18 cellular contexts compared by ENCODE assay signal in genomic region chr15:43529141-43529540, GRCh38. TPM values are rescaled to one million over a fixed set of nuclear protein-coding genes. Genes with fewer than 3 reads are reported as not detected.
DNase-seq lines count a peak whose midpoint lies in the region; ATAC-seq, FAIRE-seq and TF ChIP-seq lines count a peak whose summit lies in the region.
"Had no signal": no experiment of that assay in that cellular context is flagged by ENCODE, and none has a peak within 500 bp of the region (broad histone marks: within the 10 kb centered on the region; RNA-seq: fewer than 3 reads in every experiment).

No MANE protein-coding gene starts in this region.

- H3K36me3 ChIP-seq in K562 (ENCODE audit: control insufficient read depth, insufficient read depth, low read length) (peaks cover 25% of the 10 kb centered on the region; the same call in 2 of the 3 replicates), osteoblast (ENCODE audit: insufficient read depth, low read length) (peaks cover 45% of the 10 kb centered on the region)

- peaks cover 0 to 4% (median 0%) of the 10 kb centered on the region in 3 donors for H3K36me3 Mint-ChIP-seq in naive thymus-derived CD8-positive, alpha-beta T cell

- H3K4me2 ChIP-seq in K562 (ENCODE audit: insufficient read depth, low read length) = no peak overlapping the region
- no peak overlapping the region for H3K4me2 ChIP-seq in osteoblast (ENCODE audit: insufficient read depth, low read length)
- H3K4me2 ChIP-seq: BLaER1 treated with 17β-estradiol and CSF1 and Interleukin-3, amounts not matched to agents 10 nM and 100 nM had no signal

- in situ Hi-C loops in K562 (cut with MboI) = no loop called here

- POLR2A ChIA-PET in K562 (lab: Yijun Ruan, JAX) = interaction anchor here (1.4 to 4.5 kb wide), 4 partner anchors 9 to 21 kb away, joined by 3 to 63 read pairs (median 7); partner anchors contain the start of gene MAP1A
- POLR2A ChIA-PET in naive thymus-derived CD8-positive, alpha-beta T cell (lab: Charles Lee) = no interaction called here

- no peak for TF ChIP-seq RAD21 in K562 (CRISPR knock-in tag; conservative IDR thresholded peaks at IDR 0.05 in 1 of 2, IDR thresholded peaks at IDR 0.05 in 1 of 2)

- H3K79me2 ChIP-seq in K562 (ENCODE audit: control insufficient read depth, insufficient read depth, low read length) = no peaks in the 10 kb centered on the region
- H3K79me2 ChIP-seq in osteoblast (ENCODE audit: insufficient read depth, low read length) = peaks cover 11% of the 10 kb centered on the region

- no peak for FAIRE-seq in K562 (lab: Jason Lieb, UNC)
- FAIRE-seq: GM12878, HTR-8/SVneo had no signal

- 87% methylated on average over 12 of the region's 15 CpGs for WGBS in K562 (ENCODE audit: insufficient coverage, low coverage, missing lambda C conversion rate)

- H2AFZ ChIP-seq in K562 (ENCODE audit: low read depth, low read length) (no peak overlapping the region), osteoblast (ENCODE audit: low read length) (no peak overlapping the region)

- DNase-seq in stimulated activated naive CD8-positive, alpha-beta T cell treated with anti-CD3 and anti-CD28 coated beads, Interleukin-15, amount 100 ng/mL, for 72 hours = no peak
- DNase-seq in stimulated activated naive CD8-positive, alpha-beta T cell treated with anti-CD3 and anti-CD28 coated beads, Interleukin-15, Interleukin-2, amounts not matched to agents 100 U/mL and 50 U/mL, for 24 hours = no peak
- DNase-seq in K562 (ENCODE audit: extremely low read depth in 1 of 4, low spot score in 3 of 4) (peak in 1 of 4 experiments; percentile 6), osteoblast (ENCODE audit: insufficient read length, low spot score, missing footprints) (peak; percentile 49), KG1 (lab: John Stamatoyannopoulos, UW) (no peak)
- no peak for DNase-seq in naive thymus-derived CD8-positive, alpha-beta T cell
- DNase-seq: Calu3, DMS79 treated with DMSO at 0.1 percent for 48 hours, EL, GOT3, H9, IMR-90 had no signal

- H3K27ac ChIP-seq in K562 (ENCODE audit: extremely low read depth, low read depth, low read length) = no peak overlapping the region
- H3K27ac ChIP-seq in osteoblast (ENCODE audit: low read depth, low read length) = no peak overlapping the region

- CTCF ChIA-PET in K562 (lab: Yijun Ruan, JAX; ENCODE audit: low intra/inter-chr PET ratio) = no interaction called here

- no peaks in the 10 kb centered on the region for H3K9me3 ChIP-seq in K562 (replicated peaks; ENCODE audit: control insufficient read depth, insufficient read depth, low read depth, low read length)
- no peaks in the 10 kb centered on the region for H3K9me3 ChIP-seq in osteoblast (ENCODE audit: low read depth, low read length)

- H3K27me3 Mint-ChIP-seq in stimulated activated naive CD8-positive, alpha-beta T cell treated with anti-CD3 and anti-CD28 coated beads, Interleukin-15, amount 100 ng/mL, for 72 hours = no peaks in the 10 kb centered on the region
- H3K27me3 Mint-ChIP-seq in naive thymus-derived CD8-positive, alpha-beta T cell = no peaks in the 10 kb centered on the region
- H3K27me3 Mint-ChIP-seq: B cell had no signal

- H3K27ac Mint-ChIP-seq in stimulated activated naive CD8-positive, alpha-beta T cell treated with anti-CD3 and anti-CD28 coated beads, Interleukin-15, amount 100 ng/mL, for 72 hours = no peak overlapping the region
- H3K27ac Mint-ChIP-seq in naive thymus-derived CD8-positive, alpha-beta T cell = no peak overlapping the region
- H3K27ac Mint-ChIP-seq: B cell; CD8-positive, alpha-beta T cell had no signal

- H3K4me1 ChIP-seq in K562 (replicated peaks in 1 of 2; ENCODE audit: control insufficient read depth in 2 of 2, insufficient read depth in 2 of 2, low read length in 2 of 2) = peaks cover 4 to 12% of the 10 kb centered on the region in 2 experiments; a peak in 3 of 5 replicates
- H3K4me1 ChIP-seq in osteoblast (ENCODE audit: insufficient read depth, low read length) = no peaks in the 10 kb centered on the region

- no peak for TF ChIP-seq EP300 in K562 (IDR thresholded peaks at IDR 0.05; ENCODE audit: low read length)

- H3K4me1 Mint-ChIP-seq in stimulated activated naive CD8-positive, alpha-beta T cell treated with anti-CD3 and anti-CD28 coated beads, Interleukin-15, amount 100 ng/mL, for 72 hours = peaks cover 13% of the 10 kb centered on the region
- peaks cover 6 to 16% (median 8%) of the 10 kb centered on the region in 4 donors for H3K4me1 Mint-ChIP-seq in naive thymus-derived CD8-positive, alpha-beta T cell
- H3K4me1 Mint-ChIP-seq: B cell had no signal

- H3K9me1 ChIP-seq in K562 (ENCODE audit: control insufficient read depth, insufficient read depth, low read length) = peaks cover 7% of the 10 kb centered on the region

- H3K4me3 Mint-ChIP-seq in stimulated activated naive CD8-positive, alpha-beta T cell treated with anti-CD3 and anti-CD28 coated beads, Interleukin-15, amount 100 ng/mL, for 72 hours = no peak overlapping the region
- H3K4me3 Mint-ChIP-seq in naive thymus-derived CD8-positive, alpha-beta T cell = no peak overlapping the region
- H3K4me3 Mint-ChIP-seq: B cell; CD8-positive, alpha-beta T cell; H9 had no signal

- H3K9me3 Mint-ChIP-seq in stimulated activated naive CD8-positive, alpha-beta T cell treated with anti-CD3 and anti-CD28 coated beads, Interleukin-15, amount 100 ng/mL, for 72 hours = no peaks in the 10 kb centered on the region
- no peaks in the 10 kb centered on the region for H3K9me3 Mint-ChIP-seq in naive thymus-derived CD8-positive, alpha-beta T cell
- H3K9me3 Mint-ChIP-seq: CD8-positive, alpha-beta T cell; H9 had no signal

- H4K20me1 ChIP-seq in K562 (replicated peaks; ENCODE audit: control insufficient read depth, insufficient read depth, low read length) (peaks cover 5% of the 10 kb centered on the region; the same call in 1 of the 2 replicates), osteoblast (ENCODE audit: insufficient read depth, low read length) (peaks cover 47% of the 10 kb centered on the region)

- H3K4me3 ChIP-seq in K562 = no peak overlapping the region
- no peak overlapping the region for H3K4me3 ChIP-seq in osteoblast (ENCODE audit: insufficient read depth, low read length)
- H3K4me3 ChIP-seq: BLaER1 treated with 17β-estradiol and CSF1 and Interleukin-3, amounts not matched to agents 10 nM and 100 nM; GM12878 had no signal

- no peak for TF ChIP-seq POLR2A in K562 (conservative IDR thresholded peaks at IDR 0.05)

- peak; percentile 31 for ATAC-seq in stimulated activated naive CD8-positive, alpha-beta T cell treated with anti-CD3 and anti-CD28 coated beads, Interleukin-15, amount 100 ng/mL, for 72 hours
- no peak for ATAC-seq in stimulated activated naive CD8-positive, alpha-beta T cell treated with anti-CD3 and anti-CD28 coated beads, Interleukin-15, Interleukin-2, amounts not matched to agents 100 U/mL and 50 U/mL, for 24 hours
- no peak for ATAC-seq in K562
- no peak for ATAC-seq in HG02840 (IDR thresholded peaks at IDR 0.05; ENCODE audit: low FRiP score, unreplicated experiment)
- no peak for ATAC-seq in naive thymus-derived CD8-positive, alpha-beta T cell
- ATAC-seq: CD8-positive, alpha-beta T cell; GM12878 had no signal

- no peak overlapping the region for H3K9ac ChIP-seq in K562 (ENCODE audit: insufficient read depth in 1 of 2, low read depth in 2 of 2, low read length in 2 of 2)
- H3K9ac ChIP-seq: BLaER1 treated with 17β-estradiol and CSF1 and Interleukin-3, amounts not matched to agents 10 nM and 100 nM had no signal

- no TSS peak for BruUV-seq in K562 (replicated peaks; lab: Mats Ljungman, UMichigan)

- intact Hi-C loops in K562 (cut with micrococcal nuclease) = no loop called here

- TF ChIP-seq CTCF in K562 (IDR thresholded peaks at IDR 0.05 in 2 of 3, conservative IDR thresholded peaks at IDR 0.05 in 1 of 3; ENCODE audit: insufficient read depth in 2 of 3, low read depth in 1 of 3, low read length in 3 of 3) (no peak), osteoblast (IDR thresholded peaks at IDR 0.05; ENCODE audit: extremely low read depth, low read depth, low read length) (no peak)

- H3K27me3 ChIP-seq in K562 (ENCODE audit: control insufficient read depth in 2 of 2, insufficient read depth in 2 of 2, low read length in 2 of 2) (no peaks in the 10 kb centered on the region), osteoblast (ENCODE audit: insufficient read depth, low read length) (no peaks in the 10 kb centered on the region)
- H3K27me3 ChIP-seq: BLaER1 treated with 17β-estradiol and CSF1 and Interleukin-3, amounts not matched to agents 10 nM and 100 nM had no signal

RNA-seq across cellular contexts. Expression of gene MAP1A, which starts 11.7 kb away (rescaled TPM):
- 17.4 and 19.7 TPM in 2 replicates for total RNA-seq in K562 (2011; cell fraction: chromatin; rRNA removed; ENCODE audit: low replicate concordance)
- total RNA-seq in K562 (2011; cell fraction: nucleolus; rRNA removed) = 13.9 and 17.8 TPM in 2 replicates
- 14.8 and 16.3 TPM in 2 replicates for total RNA-seq in K562 (2011; cell fraction: nucleoplasm; rRNA removed)
- 9.4 and 11.8 TPM in 2 replicates for total RNA-seq in K562 (2014; rRNA removed)
- total RNA-seq in K562 (2014; rRNA removed; fragmentation: Illumina TruSeq; extraction: Trizol) = 6.9 and 7.3 TPM in 2 replicates
- 7.6 and 9.0 TPM in 2 replicates for total RNA-seq in K562 (2015; rRNA removed; fragmentation: Illumina TruSeq; extraction: Trizol)
- 18.6 and 20.3 TPM in 2 replicates for total RNA-seq in K562 (2021)
- polyA plus RNA-seq in K562 (2011; rRNA removed) = 4.3 and 7.0 TPM in 2 replicates
- polyA plus RNA-seq in K562 (2011; cell fraction: cytosol; rRNA removed) = 3.9 and 5.2 TPM in 2 replicates
- polyA plus RNA-seq in K562 (2011; cell fraction: nucleus; rRNA removed) = 4.0 and 5.8 TPM in 2 replicates
- 8.2 and 17.3 TPM in 2 replicates for polyA plus RNA-seq in K562 (2012)
- polyA plus RNA-seq in K562 (2014; fragmentation: Illumina TruSeq; extraction: Trizol) = 12.5 and 13.4 TPM in 2 replicates
- polyA plus RNA-seq in K562 (2014; fragmentation: Nextera tagmentation; extraction: Ambion mirVana) = 1 to 10 TPM; 2.0 to 5.6 TPM
- 4.4 and 4.7 TPM in 2 replicates for polyA plus RNA-seq in K562 (2014; rRNA removed)
- 18.8 and 20.5 TPM in 2 replicates for polyA minus RNA-seq in K562 (2011; rRNA and poly(A)+ RNA removed)
- polyA minus RNA-seq in K562 (2011; cell fraction: cytosol; rRNA and poly(A)+ RNA removed) = 21.0 and 24.4 TPM in 2 replicates
- 7.3 and 9.3 TPM in 2 replicates for polyA minus RNA-seq in K562 (2011; cell fraction: nucleus; rRNA and poly(A)+ RNA removed)
- 117 and 121 TPM in 2 replicates for total RNA-seq in osteoblast
- total RNA-seq in naive thymus-derived CD8-positive, alpha-beta T cell = under 1 TPM; 0.22 to 0.39 TPM
- under 1 TPM in 2 of 3 donors, not detected in 1; 0.05 to 0.26 TPM for polyA plus RNA-seq in naive thymus-derived CD8-positive, alpha-beta T cell

RNA-seq across cellular contexts. Expression of gene TP53BP1, which starts 36.2 kb away (rescaled TPM):
- total RNA-seq in K562 (2011; cell fraction: chromatin; rRNA removed; ENCODE audit: low replicate concordance) = 87.9 and 206 TPM in 2 replicates
- 50.7 and 55.4 TPM in 2 replicates for total RNA-seq in K562 (2011; cell fraction: nucleolus; rRNA removed)
- 69.3 and 81.3 TPM in 2 replicates for total RNA-seq in K562 (2011; cell fraction: nucleoplasm; rRNA removed)
- total RNA-seq in K562 (2014; rRNA removed) (30.9 and 31.3 TPM in 2 replicates), K562 (2014; rRNA removed; fragmentation: Illumina TruSeq; extraction: Trizol) (37.6 and 38.1 TPM in 2 replicates), K562 (2015; rRNA removed; fragmentation: Illumina TruSeq; extraction: Trizol) (34.5 and 38.5 TPM in 2 replicates), K562 (2021) (32.8 and 32.9 TPM in 2 replicates), osteoblast (81.6 and 88.7 TPM in 2 replicates)
- polyA plus RNA-seq in K562 (2011; rRNA removed) (58.1 and 63.3 TPM in 2 replicates), K562 (2014; fragmentation: Illumina TruSeq; extraction: Trizol) (26.7 and 29.6 TPM in 2 replicates), K562 (2014; fragmentation: Nextera tagmentation; extraction: Ambion mirVana) (1 to 10 TPM; 5.7 to 6.3 TPM), K562 (2014; rRNA removed) (22.6 and 23.2 TPM in 2 replicates)
- 21.5 and 33.6 TPM in 2 replicates for polyA plus RNA-seq in K562 (2011; cell fraction: cytosol; rRNA removed)
- polyA plus RNA-seq in K562 (2011; cell fraction: nucleus; rRNA removed) = 80.2 and 82.6 TPM in 2 replicates
- polyA plus RNA-seq in K562 (2012) = 24.7 and 25.9 TPM in 2 replicates
- 114 and 126 TPM in 2 replicates for polyA minus RNA-seq in K562 (2011; rRNA and poly(A)+ RNA removed)
- polyA minus RNA-seq in K562 (2011; cell fraction: cytosol; rRNA and poly(A)+ RNA removed) = 37.3 and 40.7 TPM in 2 replicates
- 56.7 and 78.5 TPM in 2 replicates for polyA minus RNA-seq in K562 (2011; cell fraction: nucleus; rRNA and poly(A)+ RNA removed)
- 10 to 100 TPM; 34.9 to 37.7 TPM for total RNA-seq in naive thymus-derived CD8-positive, alpha-beta T cell
- polyA plus RNA-seq in naive thymus-derived CD8-positive, alpha-beta T cell = 1 to 10 TPM; 6.5 to 8.5 (median 7.8) TPM

Comparison
In these comparisons a context has a peak if more than half of its experiments do, and no peak if none do; other contexts are left out.
1. RNA of gene MAP1A, which starts 11.7 kb away (total RNA-seq): 117 to 121 TPM in osteoblast and 6.9 to 20.3 TPM in K562; 0.22 to 0.39 TPM in naive thymus-derived CD8-positive, alpha-beta T cell; every median in the first group is over 4 times any median in the second.